In the genomic region with DNA sequence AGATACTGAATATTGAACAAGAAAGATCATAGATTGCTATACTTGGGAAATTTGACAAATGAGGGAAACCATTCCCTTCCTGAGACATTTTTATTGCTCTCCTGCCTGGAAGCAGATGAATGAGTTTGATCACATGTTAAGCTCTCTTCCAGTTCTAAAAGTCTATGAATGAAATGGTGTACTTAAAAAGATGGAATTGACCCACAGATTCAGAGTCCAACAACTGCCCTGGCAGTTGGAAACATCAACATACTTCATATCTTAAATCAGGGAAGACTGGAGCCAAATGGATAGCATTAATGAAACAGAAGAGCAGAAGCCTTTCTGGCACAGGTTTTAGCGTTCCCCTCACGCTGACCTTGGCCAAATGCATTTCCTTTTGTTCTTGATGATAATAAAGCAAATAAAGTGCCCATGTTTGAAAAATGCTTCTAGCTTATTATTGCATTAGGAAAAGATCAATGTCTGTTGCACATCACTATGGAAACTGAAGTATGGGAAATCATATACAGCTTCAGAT, we compare ENCODE assay signal across 24 cellular contexts.
"Had no signal": no experiment of that assay in that cellular context is flagged by ENCODE, and none has a peak within 500 bp of the region (broad histone marks: within the 10 kb centered on the region; RNA-seq: fewer than 3 reads in every experiment).

No MANE protein-coding gene starts in this region.

- H3K27ac ChIP-seq: ascending aorta, body of pancreas, Peyer's patch, SJSA1 had no signal

- H3K9me3 ChIP-seq: body of pancreas, Peyer's patch, SJSA1 had no signal

- ATAC-seq: activated CD8-positive, alpha-beta memory T cell treated with anti-CD3 and anti-CD28 coated beads, Interleukin-2, amount 10 ng/mL, durations not matched to agents 7 days and 5 days; body of pancreas; T-cell had no signal

- H3K27me3 ChIP-seq: ascending aorta, body of pancreas, Peyer's patch, SJSA1 had no signal

- H3K4me3 ChIP-seq: ascending aorta, body of pancreas, Peyer's patch, SJSA1 had no signal

- DNase-seq: activated B cell treated with CpG ODN at 0.5 μM for 24 hours; activated CD4-positive, alpha-beta T cell treated with anti-CD3 and anti-CD28 coated beads for 1 hour; activated CD4-positive, alpha-beta T cell treated with anti-CD3 and anti-CD28 coated beads, Interleukin-2, amount 10 ng/mL, durations not matched to agents 24 days and 14 days; activated CD4-positive, alpha-beta T cell treated with anti-CD3 and anti-CD28 coated beads, Interleukin-2, amount 50 U/mL, for 48 hours; activated CD8-positive, alpha-beta memory T cell treated with anti-CD3 and anti-CD28 coated beads, Interleukin-2, amount 10 ng/mL, durations not matched to agents 7 days and 5 days; activated effector memory CD4-positive, alpha-beta T cell treated with Interleukin-2 at 50 U/mL for 16 hours; activated naive CD4-positive, alpha-beta T cell; activated T-cell treated with anti-CD3 and anti-CD28 coated beads, Interleukin-2, amount 50 U/mL, for 24 hours; body of pancreas; central memory CD4-positive, alpha-beta T cell; Kasumi-1; KBM-7; NCI-H146; NCI-H1930; NCI-H446; NCI-H524; NCI-H774; Peyer's patch; SHP77; T-cell; T-helper 2 cell; T1000 had no signal

- H3K4me1 ChIP-seq: ascending aorta, body of pancreas, Peyer's patch, SJSA1 had no signal

- H3K36me3 ChIP-seq: ascending aorta, Peyer's patch, SJSA1 had no signal
